26 cellular contexts compared by ENCODE assay signal in genomic region chr2:120218181-120218580, GRCh38.
"Had no signal": no experiment of that assay in that cellular context is flagged by ENCODE, and none has a peak within 500 bp of the region (broad histone marks: within the 10 kb centered on the region; RNA-seq: fewer than 3 reads in every experiment).

No MANE protein-coding gene starts in this region.

- H3K36me3 ChIP-seq: neural progenitor cell, right atrium auricular region, uterus had no signal

- ATAC-seq: activated naive CD8-positive, alpha-beta T cell treated with anti-CD3 and anti-CD28 coated beads, Interleukin-2, amount 50 U/mL, for 24 hours; effector memory CD8-positive, alpha-beta T cell; left colon; natural killer cell; stimulated activated naive CD8-positive, alpha-beta T cell treated with anti-CD3 and anti-CD28 coated beads, Interleukin-15, Interleukin-2, amounts not matched to agents 100 U/mL and 50 U/mL, for 24 hours; WTC11 had no signal

- H3K27ac ChIP-seq: neural progenitor cell, parathyroid adenoma, right atrium auricular region, thoracic aorta, uterus had no signal

- H3K36me3 Mint-ChIP-seq: natural killer cell had no signal

- H3K27me3 Mint-ChIP-seq: activated naive CD8-positive, alpha-beta T cell treated with anti-CD3 and anti-CD28 coated beads, Interleukin-2, amount 50 U/mL, for 24 hours; activated T-cell treated with anti-CD3 and anti-CD28 coated beads, Interleukin-2, amount 50 U/mL, for 24 hours; effector memory CD8-positive, alpha-beta T cell had no signal

- H3K27ac Mint-ChIP-seq: activated naive CD8-positive, alpha-beta T cell treated with anti-CD3 and anti-CD28 coated beads, Interleukin-2, amount 50 U/mL, for 24 hours; activated T-cell treated with anti-CD3 and anti-CD28 coated beads, Interleukin-2, amount 50 U/mL, for 24 hours; natural killer cell; neural progenitor cell; WTC11 had no signal

- H3K4me1 ChIP-seq: uterus had no signal

- H3K4me3 Mint-ChIP-seq: activated naive CD8-positive, alpha-beta T cell treated with anti-CD3 and anti-CD28 coated beads, Interleukin-2, amount 50 U/mL, for 24 hours; activated T-cell treated with anti-CD3 and anti-CD28 coated beads, Interleukin-2, amount 50 U/mL, for 24 hours; effector memory CD8-positive, alpha-beta T cell; natural killer cell; neural progenitor cell; WTC11 had no signal

- DNase-seq: activated CD4-positive, alpha-beta T cell treated with anti-CD3 and anti-CD28 coated beads, Interleukin-2, amount 50 U/mL, for 1 hour; activated CD8-positive, alpha-beta memory T cell treated with anti-CD3 and anti-CD28 coated beads, Interleukin-2, amount 50 U/mL, for 48 hours; activated gamma-delta T cell; activated naive CD4-positive, alpha-beta T cell treated with anti-CD3 and anti-CD28 coated beads, Interleukin-2, amount 50 U/mL, for 16 hours; activated naive CD8-positive, alpha-beta T cell treated with anti-CD3 and anti-CD28 coated beads, Interleukin-2, amount 50 U/mL, for 24 hours; activated T-cell treated with anti-CD3 and anti-CD28 coated beads, Interleukin-2, amount 50 U/mL, for 24 hours; amygdala; caudate nucleus; cortex of kidney; effector memory CD8-positive, alpha-beta T cell; foreskin fibroblast; hippocampal formation; kidney; left colon; midbrain; natural killer cell; occipital lobe; stimulated activated naive CD8-positive, alpha-beta T cell treated with anti-CD3 and anti-CD28 coated beads, Interleukin-15, Interleukin-2, amounts not matched to agents 100 U/mL and 50 U/mL, for 24 hours; T-helper 2 cell; trophoblast cell; uterus had no signal

- H3K4me3 ChIP-seq: neural progenitor cell, right atrium auricular region, thoracic aorta, uterus had no signal

- H3K27me3 ChIP-seq: neural progenitor cell, right atrium auricular region, uterus had no signal

- H3K9me3 Mint-ChIP-seq: natural killer cell had no signal

- H3K9me3 ChIP-seq: thoracic aorta, uterus had no signal
